ENCODE assay signal across 22 cellular contexts in genomic region chr5:82331557-82331956, GRCh38. TPM values are rescaled to one million over a fixed set of nuclear protein-coding genes. Genes with fewer than 3 reads are reported as not detected.
DNase-seq lines count a peak whose midpoint lies in the region; ATAC-seq and TF ChIP-seq lines count a peak whose summit lies in the region.
"Had no signal": no experiment of that assay in that cellular context is flagged by ENCODE, and none has a peak within 500 bp of the region (broad histone marks: within the 10 kb centered on the region; RNA-seq: fewer than 3 reads in every experiment).

No MANE protein-coding gene starts in this region.

- H3K9ac ChIP-seq in DND-41 (ENCODE audit: low read depth, low read length) (peak overlapping the region; percentile 19; the same call in 1 of the 2 replicates), smooth muscle cell (ENCODE audit: low read depth) (no peak overlapping the region)

- H3K36me3 ChIP-seq in DND-41 (ENCODE audit: insufficient read depth, low read length) (no peaks in the 10 kb centered on the region), KOPT-K1 (ENCODE audit: insufficient read depth, low read length) (peaks cover 33% of the 10 kb centered on the region), smooth muscle cell (ENCODE audit: low read depth) (no peaks in the 10 kb centered on the region)
- H3K36me3 ChIP-seq: HAP-1 had no signal

- H3K27me3 ChIP-seq in DND-41 (ENCODE audit: insufficient read depth, low read length, poor library complexity): no peaks in the 10 kb centered on the region
- no peaks in the 10 kb centered on the region for H3K27me3 ChIP-seq in smooth muscle cell (ENCODE audit: low read depth)

- peaks cover 37% of the 10 kb centered on the region for H3K4me1 Mint-ChIP-seq in brain

- H3K79me2 ChIP-seq in DND-41 (ENCODE audit: insufficient read depth, low read length): no peaks in the 10 kb centered on the region
- H3K79me2 ChIP-seq in smooth muscle cell (ENCODE audit: low read depth): no peaks in the 10 kb centered on the region

- 0 out of 2 replicates have a peak overlapping the region, but pooled peaks have one; percentile 38 for H2AFZ ChIP-seq in DND-41 (ENCODE audit: low read depth, low read length)
- H2AFZ ChIP-seq in smooth muscle cell (ENCODE audit: low read depth): peak overlapping the region; percentile 5

- H3K27me3 Mint-ChIP-seq in brain: no peaks in the 10 kb centered on the region

- intact Hi-C loops in lower leg skin (cut with DNase I; ENCODE audit: low total_unique reads): no loop called here

- H3K4me1 ChIP-seq in DND-41 (ENCODE audit: insufficient read depth, low read length) (peaks cover 36% of the 10 kb centered on the region), smooth muscle cell (ENCODE audit: low read depth) (peaks cover 38% of the 10 kb centered on the region)
- H3K4me1 ChIP-seq: HAP-1 had no signal

- H3K9me3 ChIP-seq in DND-41 (ENCODE audit: insufficient read depth, low read length, severe bottlenecking) (no peaks in the 10 kb centered on the region), KOPT-K1 (ENCODE audit: insufficient read depth, low read length, poor library complexity, severe bottlenecking) (peaks cover 41% of the 10 kb centered on the region), smooth muscle cell (replicated peaks; ENCODE audit: low read depth) (no peaks in the 10 kb centered on the region)
- H3K9me3 ChIP-seq: HAP-1 had no signal

- peaks cover 29% of the 10 kb centered on the region for H3F3A ChIP-seq in smooth muscle cell (ENCODE audit: low read depth)

- no peak for TF ChIP-seq POLR2A in lower leg skin (IDR thresholded peaks at IDR 0.05)

- H3K27ac ChIP-seq in DND-41 (ENCODE audit: low read length) (peak overlapping the region; percentile 71), KOPT-K1 (ENCODE audit: low read depth, low read length, poor library complexity, severe bottlenecking) (peak overlapping the region; percentile 48), smooth muscle cell (ENCODE audit: low read depth) (peak overlapping the region; percentile 90)
- H3K27ac ChIP-seq: C4-2B had no signal

- 83% methylated on average over 4 of the region's 4 CpGs for WGBS in smooth muscle cell (ENCODE audit: low lambda C conversion rate)
- 65% methylated on average over 4 of the region's 4 CpGs for WGBS in lower leg skin, 2 donors

- H3K27ac Mint-ChIP-seq in brain: peak overlapping the region in 3 of 5 experiments; percentile 41 to 93 (median 89)

- H3K4me2 ChIP-seq in DND-41 (ENCODE audit: insufficient read depth, low read length): no peak overlapping the region
- peak overlapping the region; percentile 75 for H3K4me2 ChIP-seq in smooth muscle cell

- H3K4me3 Mint-ChIP-seq in brain: no peak overlapping the region

- H3K9me3 Mint-ChIP-seq in brain: peaks cover 0 to 12% (median 3%) of the 10 kb centered on the region in 5 experiments

- H4K20me1 ChIP-seq in DND-41 (ENCODE audit: insufficient read depth, low read length) (no peaks in the 10 kb centered on the region), smooth muscle cell (ENCODE audit: low read depth) (no peaks in the 10 kb centered on the region)

- DNase-seq in DND-41 (peak; percentile 50), smooth muscle cell (lab: John Stamatoyannopoulos, UW; ENCODE audit: unreplicated experiment) (no peak), T-helper 9 cell (no peak), HK-2 (ENCODE audit: unreplicated experiment) (no peak), lower leg skin (ENCODE audit: low spot score in 2 of 2) (no peak)
- DNase-seq: ACHN, DMS 273 treated with DMSO at 0.1 percent for 48 hours, GDM1, IMR-90, MM.1S, NCI-H1092, NCI-H146, NCI-H2029 treated with DMSO at 0.1 percent for 48 hours, NCI-H2171, NCI-H526, OCI-M1, SHP77 had no signal

- H3K36me3 Mint-ChIP-seq in brain: peaks cover 10% of the 10 kb centered on the region

- peak; percentile 65 for ATAC-seq in DND-41 (ENCODE audit: insufficient read depth, low read depth)
- no peak for ATAC-seq in GM18517 (IDR thresholded peaks at IDR 0.05; ENCODE audit: unreplicated experiment)

- TF ChIP-seq CTCF in DND-41 (IDR thresholded peaks at IDR 0.05; ENCODE audit: borderline replicate concordance, extremely low read depth, low read length, poor library complexity, severe bottlenecking) (no peak), brain (conservative IDR thresholded peaks at IDR 0.05) (no peak), smooth muscle cell (IDR thresholded peaks at IDR 0.05; ENCODE audit: borderline replicate concordance, insufficient read depth, poor library complexity, severe bottlenecking) (no peak), lower leg skin (IDR thresholded peaks at IDR 0.05) (no peak)

- H3K4me3 ChIP-seq in DND-41 (ENCODE audit: low read depth in 1 of 2, low read length in 2 of 2): no peak overlapping the region
- H3K4me3 ChIP-seq in smooth muscle cell: no peak overlapping the region
- H3K4me3 ChIP-seq in lower leg skin (ENCODE audit: low read depth, poor library complexity, severe bottlenecking): no peak overlapping the region
- H3K4me3 ChIP-seq: HAP-1 had no signal

RNA-seq across cellular contexts. Expression of gene RPS23, which starts 53.4 kb away (rescaled TPM):
- polyA plus RNA-seq in brain (ENCODE audit: insufficient read depth, low read depth, low replicate concordance): 2,515 TPM
- total RNA-seq in smooth muscle cell: 2,914 and 3,121 TPM in 2 replicates
- polyA plus RNA-seq in smooth muscle cell: 809 and 818 TPM in 2 replicates
- total RNA-seq in lower leg skin: 1,000 to 10,000 TPM; 2,219 to 4,080 (median 3,440) TPM
